8 cellular contexts compared by ENCODE assay signal in the genomic region with DNA sequence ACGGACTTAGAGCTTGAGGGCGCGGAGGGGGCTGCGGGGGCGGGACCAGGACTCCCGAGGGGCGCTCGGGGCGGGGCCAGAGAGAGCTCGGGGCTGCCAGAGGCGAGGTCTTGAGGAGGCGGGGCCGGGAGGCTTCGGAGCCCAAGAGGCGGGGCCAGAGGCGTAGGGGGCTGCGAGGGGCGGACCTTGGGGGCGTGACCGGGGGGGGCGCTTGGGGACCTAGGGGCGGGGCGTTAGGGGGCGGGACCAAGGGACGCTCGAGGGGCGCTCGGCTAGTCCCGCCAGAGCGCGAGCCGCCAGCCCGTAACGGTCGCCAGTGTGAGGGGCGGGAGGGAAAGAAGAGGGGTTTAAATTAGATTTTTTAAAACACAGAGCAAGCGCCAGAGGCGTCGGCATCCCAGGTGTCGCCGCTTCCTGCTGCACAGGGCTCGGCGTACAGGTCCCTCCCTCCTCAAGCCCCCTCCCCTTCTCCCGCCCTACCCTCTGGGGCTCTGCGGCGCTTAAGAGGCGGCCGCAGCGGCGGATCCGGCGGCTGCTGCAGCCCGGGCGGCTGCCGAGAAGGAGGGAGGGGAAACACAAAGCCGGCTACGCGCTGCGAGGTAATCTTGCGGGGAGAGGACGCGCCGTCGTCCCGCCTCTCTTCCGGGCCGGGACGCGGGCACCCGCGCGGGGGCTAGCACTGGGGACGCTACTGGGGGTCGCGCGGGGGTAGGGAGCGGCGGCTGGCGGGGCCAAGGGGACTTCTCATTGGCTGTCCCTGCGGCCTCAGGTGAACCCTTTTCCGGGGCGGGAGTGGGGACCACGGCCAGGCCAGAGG. TPM values are rescaled to one million over a fixed set of nuclear protein-coding genes. Genes with fewer than 3 reads are reported as not detected.
A peak's percentile ranks its signal among the peaks of the same experiment; 100 is the strongest.
DNase-seq lines count a peak whose midpoint lies in the region; ATAC-seq and TF ChIP-seq lines count a peak whose summit lies in the region.

A gene with protein sequence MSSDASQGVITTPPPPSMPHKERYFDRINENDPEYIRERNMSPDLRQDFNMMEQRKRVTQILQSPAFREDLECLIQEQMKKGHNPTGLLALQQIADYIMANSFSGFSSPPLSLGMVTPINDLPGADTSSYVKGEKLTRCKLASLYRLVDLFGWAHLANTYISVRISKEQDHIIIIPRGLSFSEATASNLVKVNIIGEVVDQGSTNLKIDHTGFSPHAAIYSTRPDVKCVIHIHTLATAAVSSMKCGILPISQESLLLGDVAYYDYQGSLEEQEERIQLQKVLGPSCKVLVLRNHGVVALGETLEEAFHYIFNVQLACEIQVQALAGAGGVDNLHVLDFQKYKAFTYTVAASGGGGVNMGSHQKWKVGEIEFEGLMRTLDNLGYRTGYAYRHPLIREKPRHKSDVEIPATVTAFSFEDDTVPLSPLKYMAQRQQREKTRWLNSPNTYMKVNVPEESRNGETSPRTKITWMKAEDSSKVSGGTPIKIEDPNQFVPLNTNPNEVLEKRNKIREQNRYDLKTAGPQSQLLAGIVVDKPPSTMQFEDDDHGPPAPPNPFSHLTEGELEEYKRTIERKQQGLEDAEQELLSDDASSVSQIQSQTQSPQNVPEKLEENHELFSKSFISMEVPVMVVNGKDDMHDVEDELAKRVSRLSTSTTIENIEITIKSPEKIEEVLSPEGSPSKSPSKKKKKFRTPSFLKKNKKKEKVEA (plus strand): TSS at position 284 of the 817 bp plus-strand sequence. CDS start 92,670 bp downstream, outside the sequence.

- TF ChIP-seq CTCF in epithelial cell of proximal tubule (conservative IDR thresholded peaks at IDR 0.05; ENCODE audit: low read depth, low read length): no peak

- no peaks in the 10 kb centered on the region for H3K9me3 ChIP-seq in mucosa of rectum (ENCODE audit: control insufficient read depth in 2 of 2, low read length in 2 of 2)

- H3K27ac ChIP-seq in mucosa of rectum (ENCODE audit: low read depth in 2 of 2, low read length in 2 of 2): peak within 1 kb of the TSS; percentile 87 to 91

- H3K27me3 ChIP-seq in mucosa of rectum (ENCODE audit: control insufficient read depth in 2 of 2, insufficient read depth in 2 of 2, low read length in 2 of 2): no peaks in the 10 kb centered on the region

- H3K9ac ChIP-seq in mucosa of rectum (ENCODE audit: low read depth in 1 of 2, low read length in 2 of 2): peak within 1 kb of the TSS; percentile 86 to 88

- peak; percentile 95 for DNase-seq in D341Med (ENCODE audit: low spot score)
- peak in 68 of 76 experiments; percentile 23 to 89 (median 68) for DNase-seq in HUDEP-2 (lab: John Stamatoyannopoulos, UW; ENCODE audit: unreplicated experiment in 76 of 76)
- DNase-seq in OCI-M2 (lab: John Stamatoyannopoulos, UW; ENCODE audit: unreplicated experiment): peak; percentile 39
- peak; percentile 92 for DNase-seq in activated T-cell treated with anti-CD3 and anti-CD28 coated beads, Interleukin-2, amount 50 U/mL, for 1 hour
- no peak for DNase-seq in epithelial cell of proximal tubule (ENCODE audit: low read depth)
- DNase-seq in stimulated activated CD8-positive, alpha-beta memory T cell treated with anti-CD3 and anti-CD28 coated beads, Interleukin-4, amount 100 ng/mL, for 48 hours: peak; percentile 95

- H3K4me1 ChIP-seq in mucosa of rectum (ENCODE audit: control insufficient read depth in 2 of 2, insufficient read depth in 2 of 2, low read length in 2 of 2): peaks cover 32 to 54% of the 10 kb centered on the region in 2 donors

- ATAC-seq in GM21381 (IDR thresholded peaks at IDR 0.05; ENCODE audit: unreplicated experiment): peak; percentile 61

- H3K4me3 ChIP-seq in epithelial cell of proximal tubule (ENCODE audit: low read depth, low read length) (peak within 1 kb of the TSS; percentile 87), mucosa of rectum (ENCODE audit: low read length in 2 of 2) (peak within 1 kb of the TSS; percentile 89 to 90)

- H3K36me3 ChIP-seq in mucosa of rectum (ENCODE audit: control insufficient read depth in 2 of 2, insufficient read depth in 2 of 2, low read length in 2 of 2): no peaks in the 10 kb centered on the region

RNA-seq across cellular contexts. Expression of the gene that starts here (rescaled TPM):
- 30.0 and 43.8 TPM in 2 replicates for total RNA-seq in epithelial cell of proximal tubule
